In the genomic region with DNA sequence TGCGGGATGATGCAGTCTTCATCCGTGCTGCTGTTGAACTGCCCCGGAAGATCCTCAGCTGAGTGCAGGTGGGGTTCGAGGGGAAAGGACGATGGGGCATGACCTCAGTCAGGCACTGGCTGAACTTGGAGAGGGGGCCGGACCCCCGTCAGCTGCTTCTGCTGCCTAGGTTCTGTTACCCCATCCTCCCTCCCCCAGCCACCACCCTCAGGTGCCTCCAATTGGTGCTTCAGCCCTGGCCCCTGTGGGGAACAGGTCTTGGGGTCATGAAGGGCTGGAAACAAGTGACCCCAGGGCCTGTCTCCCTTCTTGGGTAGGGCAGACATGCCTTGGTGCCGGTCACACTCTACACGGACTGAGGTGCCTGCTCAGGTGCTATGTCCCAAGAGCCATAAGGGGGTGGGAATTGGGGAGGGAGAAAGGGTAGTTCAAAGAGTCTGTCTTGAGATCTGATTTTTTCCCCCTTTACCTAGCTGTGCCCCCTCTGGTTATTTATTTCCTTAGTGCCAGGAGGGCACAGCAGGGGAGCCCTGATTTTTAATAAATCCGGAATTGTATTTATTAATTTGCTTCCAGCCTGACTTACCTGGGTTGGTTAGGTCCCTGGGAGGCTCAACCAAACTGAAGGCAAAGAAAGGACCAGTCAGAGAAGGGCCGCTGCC, we compare ENCODE assay signal across 9 cellular contexts. TPM values are rescaled to one million over a fixed set of nuclear protein-coding genes. Genes with fewer than 3 reads are reported as not detected.
DNase-seq lines count a peak whose midpoint lies in the region; ATAC-seq and TF ChIP-seq lines count a peak whose summit lies in the region.
"Had no signal": no experiment of that assay in that cellular context is flagged by ENCODE, and none has a peak within 500 bp of the region (broad histone marks: within the 10 kb centered on the region; RNA-seq: fewer than 3 reads in every experiment).

No MANE protein-coding gene starts in this region.

- DNase-seq in DND-41 (no peak), OCI-LY7 (ENCODE audit: low spot score) (no peak), trophoblast cell (no peak), CD14-positive monocyte (ENCODE audit: low spot score) (no peak), hippocampal formation (lab: John Stamatoyannopoulos, UW) (no peak), G401 (ENCODE audit: low spot score) (no peak), brain microvascular endothelial cell (no peak)
- no peak for DNase-seq in effector memory CD4-positive, alpha-beta T cell

- ATAC-seq in DND-41 (ENCODE audit: insufficient read depth, low read depth) = 0 out of 3 replicates have a peak, but pooled peaks have one; percentile 1

- no peaks in the 10 kb centered on the region for H3K27me3 ChIP-seq in DND-41 (ENCODE audit: insufficient read depth, low read length, poor library complexity)
- no peaks in the 10 kb centered on the region for H3K27me3 ChIP-seq in effector memory CD4-positive, alpha-beta T cell (replicated peaks; ENCODE audit: control insufficient read depth, insufficient read depth, low read length, poor library complexity, severe bottlenecking)
- H3K27me3 ChIP-seq in trophoblast cell (ENCODE audit: insufficient read depth, low read length) = no peaks in the 10 kb centered on the region
- no peaks in the 10 kb centered on the region for H3K27me3 ChIP-seq in brain microvascular endothelial cell (replicated peaks)

- H3K18ac ChIP-seq in trophoblast cell (ENCODE audit: low read length) = no peak overlapping the region

- no peak overlapping the region for H2AK5ac ChIP-seq in trophoblast cell (ENCODE audit: low read length)

- H2AFZ ChIP-seq in DND-41 (ENCODE audit: low read depth, low read length) = no peak overlapping the region
- no peak overlapping the region for H2AFZ ChIP-seq in OCI-LY7 (ENCODE audit: low read length)
- no peak overlapping the region for H2AFZ ChIP-seq in trophoblast cell (ENCODE audit: insufficient read depth, low read length, poor library complexity)

- no peak overlapping the region for H2BK5ac ChIP-seq in trophoblast cell (ENCODE audit: low read depth, low read length, poor library complexity)

- H3K9ac ChIP-seq in DND-41 (ENCODE audit: low read depth, low read length) (no peak overlapping the region), trophoblast cell (ENCODE audit: low read length) (no peak overlapping the region)

- H4K20me1 ChIP-seq in DND-41 (ENCODE audit: insufficient read depth, low read length) (peaks cover 57% of the 10 kb centered on the region), OCI-LY7 (ENCODE audit: insufficient read depth, low read length) (peaks cover 28% of the 10 kb centered on the region)

- H4K12ac ChIP-seq in trophoblast cell (ENCODE audit: low read depth, low read length) = no peak overlapping the region

- no peak for TF ChIP-seq CTCF in DND-41 (IDR thresholded peaks at IDR 0.05; ENCODE audit: borderline replicate concordance, extremely low read depth, low read length, poor library complexity, severe bottlenecking)
- TF ChIP-seq CTCF in OCI-LY7 (conservative IDR thresholded peaks at IDR 0.05; ENCODE audit: low read length) = no peak
- TF ChIP-seq CTCF in CD14-positive monocyte (IDR thresholded peaks at IDR 0.05) = no peak
- no peak for TF ChIP-seq CTCF in brain microvascular endothelial cell (IDR thresholded peaks at IDR 0.05; ENCODE audit: low read depth, low read length, missing control alignments)

- no peak overlapping the region for H3K4me3 ChIP-seq in DND-41 (ENCODE audit: low read depth in 1 of 2, low read length in 2 of 2)
- H3K4me3 ChIP-seq in OCI-LY7 (ENCODE audit: low read depth, low read length, poor library complexity, severe bottlenecking) = no peak overlapping the region
- H3K4me3 ChIP-seq in effector memory CD4-positive, alpha-beta T cell (ENCODE audit: insufficient read depth, low read depth, low read length, poor library complexity, severe bottlenecking) = no peak overlapping the region
- no peak overlapping the region for H3K4me3 ChIP-seq in trophoblast cell (ENCODE audit: low read depth, low read length)
- no peak overlapping the region for H3K4me3 ChIP-seq in brain microvascular endothelial cell (ENCODE audit: low read depth, low read length)

- WGBS in trophoblast cell (ENCODE audit: extremely low coverage, insufficient coverage, insufficient read length) = no CpG with 5 or more reads among the region's 11 CpGs

- CTCF ChIA-PET in OCI-LY7 (lab: Charles Lee; ENCODE audit: unreplicated experiment) = interaction anchor here (0.8 to 3.3 kb wide), 4 partner anchors 8 to 77 kb away, joined by 3 to 27 read pairs (median 4); a partner anchor contains a TSS

- POLR2A ChIA-PET in OCI-LY7 (lab: Charles Lee) = interaction anchor here (1.0 to 2.1 kb wide), 2 partner anchors 15 to 22 kb away, joined by 5 to 6 read pairs; no protein-coding TSS in a partner anchor

- H3K4me3 Mint-ChIP-seq in CD14-positive monocyte = no peak overlapping the region

- H3K4me1 Mint-ChIP-seq in CD14-positive monocyte = peaks cover 10% of the 10 kb centered on the region

- H3K9me3 ChIP-seq in DND-41 (ENCODE audit: insufficient read depth, low read length, severe bottlenecking) (no peaks in the 10 kb centered on the region), OCI-LY7 (ENCODE audit: low read length) (no peaks in the 10 kb centered on the region), trophoblast cell (ENCODE audit: insufficient read depth, low read depth, low read length) (peaks cover 2% of the 10 kb centered on the region)
- H3K9me3 ChIP-seq in effector memory CD4-positive, alpha-beta T cell (ENCODE audit: control insufficient read depth, low read length) = no peaks in the 10 kb centered on the region

- in situ Hi-C loops in G401 (cut with HindIII; ENCODE audit: low sequenced_read_pairs) (no loop called here), brain microvascular endothelial cell (cut with HindIII; ENCODE audit: low pct_ligation_motif_present, low sequenced_read_pairs) (no loop called here)

- no peaks in the 10 kb centered on the region for H3K9me2 ChIP-seq in OCI-LY7 (ENCODE audit: insufficient read depth, low read length)

- H3K36me3 ChIP-seq in DND-41 (ENCODE audit: insufficient read depth, low read length) = peaks cover 64% of the 10 kb centered on the region
- peaks cover 80% of the 10 kb centered on the region for H3K36me3 ChIP-seq in OCI-LY7 (ENCODE audit: insufficient read depth, low read length)
- peaks cover 10% of the 10 kb centered on the region for H3K36me3 ChIP-seq in effector memory CD4-positive, alpha-beta T cell (ENCODE audit: control insufficient read depth, insufficient read depth, low read length)
- peaks cover 61 to 69% of the 10 kb centered on the region in 2 experiments for H3K36me3 ChIP-seq in trophoblast cell (ENCODE audit: control insufficient read depth in 1 of 2, insufficient read depth in 2 of 2, low read length in 2 of 2)
- H3K36me3 ChIP-seq in brain microvascular endothelial cell (replicated peaks) = peaks cover 58% of the 10 kb centered on the region

- no peak overlapping the region for H3K4ac ChIP-seq in trophoblast cell (ENCODE audit: low read depth, low read length)

- peaks cover 0 to 5% (median 0%) of the 10 kb centered on the region in 7 donors for H3K9me3 Mint-ChIP-seq in CD14-positive monocyte
- H3K9me3 Mint-ChIP-seq: naive thymus-derived CD8-positive, alpha-beta T cell had no signal

- no peak overlapping the region for H4K91ac ChIP-seq in trophoblast cell (ENCODE audit: low read depth, low read length)

- H3K14ac ChIP-seq in trophoblast cell (ENCODE audit: low read length) = no peak overlapping the region

- no peak overlapping the region for H2BK120ac ChIP-seq in trophoblast cell (ENCODE audit: insufficient read depth, low read length, poor library complexity)

- H4K8ac ChIP-seq in trophoblast cell (ENCODE audit: low read depth, low read length) = no peak overlapping the region

- no peak overlapping the region for H3K4me2 ChIP-seq in DND-41 (ENCODE audit: insufficient read depth, low read length)
- peak overlapping the region; percentile 7; the same call in 1 of the 2 replicates for H3K4me2 ChIP-seq in OCI-LY7 (ENCODE audit: low read length)
- no peak overlapping the region for H3K4me2 ChIP-seq in trophoblast cell (ENCODE audit: low read length)

- H3K79me1 ChIP-seq in trophoblast cell (ENCODE audit: low read length) = peaks cover 32% of the 10 kb centered on the region

- H3K27ac Mint-ChIP-seq in CD14-positive monocyte = no peak overlapping the region

- no peak overlapping the region for H3K23ac ChIP-seq in trophoblast cell (ENCODE audit: low read length)

- H3K27me3 Mint-ChIP-seq in CD14-positive monocyte (ENCODE audit: low read depth in 3 of 3) = peaks cover 5 to 20% (median 15%) of the 10 kb centered on the region in 3 donors
- H3K27me3 Mint-ChIP-seq: naive thymus-derived CD8-positive, alpha-beta T cell had no signal

- H3K4me1 ChIP-seq in DND-41 (ENCODE audit: insufficient read depth, low read length) (peaks cover 27% of the 10 kb centered on the region), OCI-LY7 (ENCODE audit: insufficient read depth, low read length, poor library complexity, severe bottlenecking) (peaks cover 35% of the 10 kb centered on the region), trophoblast cell (ENCODE audit: control insufficient read depth in 1 of 2, insufficient read depth in 2 of 2, low read length in 2 of 2) (peaks cover 27 to 29% of the 10 kb centered on the region in 2 experiments)
- H3K4me1 ChIP-seq in effector memory CD4-positive, alpha-beta T cell (ENCODE audit: control insufficient read depth, insufficient read depth, low read length, poor library complexity, severe bottlenecking) = peaks cover 17% of the 10 kb centered on the region

- peaks cover 7 to 8% of the 10 kb centered on the region in 2 donors for H3K36me3 Mint-ChIP-seq in CD14-positive monocyte
- H3K36me3 Mint-ChIP-seq: naive thymus-derived CD8-positive, alpha-beta T cell had no signal

- BruUV-seq in OCI-LY7 (replicated peaks; lab: Mats Ljungman, UMichigan) = TSS peak; percentile 4

- intact Hi-C loops in OCI-LY7 (cut with micrococcal nuclease; ENCODE audit: unreplicated experiment) = loop anchor here (1.0 kb wide), 2 partner anchors 11 to 22 kb away; no protein-coding TSS in a partner anchor
- intact Hi-C loops in CD14-positive monocyte (cut with micrococcal nuclease) = loop anchor here (1.0 to 10.0 kb wide), 3 partner anchors 22 to 205 kb away; a partner anchor contains a TSS

- H3K27ac ChIP-seq in DND-41 (ENCODE audit: low read length) = no peak overlapping the region
- peak overlapping the region; percentile 38 for H3K27ac ChIP-seq in OCI-LY7 (ENCODE audit: low read depth, low read length, poor library complexity, severe bottlenecking)
- peak overlapping the region; percentile 60 for H3K27ac ChIP-seq in effector memory CD4-positive, alpha-beta T cell (ENCODE audit: insufficient read depth, low read length, poor library complexity, severe bottlenecking)
- peak overlapping the region; percentile 21 for H3K27ac ChIP-seq in trophoblast cell (ENCODE audit: low read depth, low read length)
- no peak overlapping the region for H3K27ac ChIP-seq in brain microvascular endothelial cell

- peaks cover 35% of the 10 kb centered on the region for H3K79me2 ChIP-seq in DND-41 (ENCODE audit: insufficient read depth, low read length)
- H3K79me2 ChIP-seq in OCI-LY7 (ENCODE audit: insufficient read depth, low read depth, low read length) = peaks cover 32% of the 10 kb centered on the region
- peaks cover 25% of the 10 kb centered on the region for H3K79me2 ChIP-seq in trophoblast cell (ENCODE audit: control insufficient read depth, insufficient read depth, low read length, poor library complexity)

- H2BK12ac ChIP-seq in trophoblast cell (ENCODE audit: low read length) = no peak overlapping the region

RNA-seq across cellular contexts. Expression of a gene that starts 5.8 kb away (rescaled TPM):
- 73.6 and 105 TPM in 2 replicates for total RNA-seq in OCI-LY7 (2014; rRNA removed; shearing (Covaris generic))
- total RNA-seq in OCI-LY7 (2022) = 116 and 123 TPM in 2 replicates
- polyA plus RNA-seq in trophoblast cell (2013) = 192 and 199 TPM in 2 replicates
- 1 to 10 TPM in 1 of 2 donors, under 1 TPM in 1; 0.33 to 1.0 TPM for polyA plus RNA-seq in CD14-positive monocyte
- total RNA-seq in G401 (2014; rRNA removed; shearing (Covaris generic)) = 51.8 and 69.0 TPM in 2 replicates

RNA-seq across cellular contexts. Expression of a gene that starts 21.1 kb away (rescaled TPM):
- 12.2 and 17.0 TPM in 2 replicates for total RNA-seq in OCI-LY7 (2014; rRNA removed; shearing (Covaris generic))
- 14.0 and 15.1 TPM in 2 replicates for total RNA-seq in OCI-LY7 (2022)
- 3.8 and 4.4 TPM in 2 replicates for polyA plus RNA-seq in trophoblast cell (2013)
- polyA plus RNA-seq in CD14-positive monocyte = 1 to 10 TPM; 2.7 to 3.1 TPM
- 10.2 and 15.1 TPM in 2 replicates for total RNA-seq in G401 (2014; rRNA removed; shearing (Covaris generic))

RNA-seq across cellular contexts. Expression of a gene that starts 23.6 kb away (rescaled TPM):
- total RNA-seq in OCI-LY7 (2014; rRNA removed; shearing (Covaris generic)) = 0.28 and 1.6 TPM in 2 replicates
- 2.5 and 3.4 TPM in 2 replicates for total RNA-seq in OCI-LY7 (2022)
- polyA plus RNA-seq in trophoblast cell (2013) = 29.4 and 32.8 TPM in 2 replicates
- polyA plus RNA-seq in CD14-positive monocyte = not detected
- total RNA-seq in G401 (2014; rRNA removed; shearing (Covaris generic)) = 9.2 and 12.1 TPM in 2 replicates

RNA-seq across cellular contexts. Expression of a gene that starts 29.9 kb away (rescaled TPM):
- 930 and 1,152 TPM in 2 replicates for total RNA-seq in OCI-LY7 (2014; rRNA removed; shearing (Covaris generic))
- total RNA-seq in OCI-LY7 (2022) = 2,557 and 2,633 TPM in 2 replicates
- polyA plus RNA-seq in trophoblast cell (2013) = 2,630 and 2,632 TPM in 2 replicates
- polyA plus RNA-seq in CD14-positive monocyte = 1,000 to 10,000 TPM; 1,152 to 1,304 TPM
- 1,133 and 1,289 TPM in 2 replicates for total RNA-seq in G401 (2014; rRNA removed; shearing (Covaris generic))

RNA-seq across cellular contexts. Expression of a gene that starts 32.0 kb away (rescaled TPM):
- 0.22 TPM in 1 of 2 replicates, not detected in the other for total RNA-seq in OCI-LY7 (2014; rRNA removed; shearing (Covaris generic))
- 0.46 and 0.99 TPM in 2 replicates for total RNA-seq in OCI-LY7 (2022)
- 107 and 110 TPM in 2 replicates for polyA plus RNA-seq in trophoblast cell (2013)
- 10 to 100 TPM; 66.7 to 79.1 TPM for polyA plus RNA-seq in CD14-positive monocyte
- 373 TPM in 2 replicates for total RNA-seq in G401 (2014; rRNA removed; shearing (Covaris generic))

Comparison
In these comparisons a context has a peak if more than half of its experiments do, and no peak if none do; other contexts are left out.
1. H3K27ac ChIP-seq: peak in OCI-LY7 (single experiment), effector memory CD4-positive, alpha-beta T cell (single experiment) and trophoblast cell (single experiment); none in DND-41 (single experiment) and brain microvascular endothelial cell (single experiment).